ENCODE assay signal across 24 cellular contexts in the genomic region with DNA sequence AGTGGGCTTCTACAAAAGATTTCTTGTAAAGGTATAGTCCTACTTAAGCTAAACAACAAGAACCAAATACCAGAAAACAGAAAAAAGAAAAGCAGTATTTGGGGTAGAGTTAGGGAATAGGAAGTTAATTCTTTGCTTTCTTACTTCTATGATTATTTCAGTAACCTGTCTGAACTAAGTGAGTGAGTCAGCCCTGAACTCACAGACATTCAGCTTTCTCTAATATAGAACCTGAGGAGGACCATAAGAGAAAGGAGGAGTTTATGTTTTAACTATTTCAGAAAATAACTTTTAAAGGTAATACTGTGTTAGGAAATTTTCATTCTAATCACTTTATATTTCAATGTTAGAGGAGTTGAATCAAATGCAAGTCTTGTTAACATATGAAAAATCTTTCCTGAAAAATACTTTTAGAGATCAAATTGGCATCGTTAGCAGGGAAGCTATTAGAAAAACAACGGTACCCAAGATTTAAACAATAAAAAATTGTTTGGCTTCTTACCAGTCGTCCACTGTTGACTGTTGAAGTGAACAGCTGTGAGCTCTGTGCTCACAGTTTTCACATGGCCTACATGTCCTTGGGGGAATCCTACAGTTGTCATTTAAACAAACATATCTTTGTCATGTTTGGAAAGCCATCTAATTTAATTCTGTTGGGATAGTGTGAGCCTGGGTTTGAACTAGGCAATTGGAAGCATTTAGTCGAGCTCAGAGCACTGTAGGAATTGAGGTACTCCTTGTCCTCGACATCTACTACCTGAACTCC. TPM values are rescaled to one million over a fixed set of nuclear protein-coding genes. Genes with fewer than 3 reads are reported as not detected.
DNase-seq lines count a peak whose midpoint lies in the region; ATAC-seq and TF ChIP-seq lines count a peak whose summit lies in the region.
"Had no signal": no experiment of that assay in that cellular context is flagged by ENCODE, and none has a peak within 500 bp of the region (broad histone marks: within the 10 kb centered on the region; RNA-seq: fewer than 3 reads in every experiment).

No MANE protein-coding gene starts in this region.

- H3K4me3 ChIP-seq in adrenal gland: no peak overlapping the region
- H3K4me3 ChIP-seq in skeletal muscle satellite cell (ENCODE audit: low read length): peak overlapping the region; percentile 8
- H3K4me3 ChIP-seq: left ventricle myocardium inferior, ovary, PC-9, SK-N-MC, stomach, upper lobe of right lung had no signal

- DNase-seq in LHCN-M2 (ENCODE audit: low read depth): peak; percentile 81
- no peak for DNase-seq in adrenal gland
- peak; percentile 61 for DNase-seq in iris pigment epithelial cell (ENCODE audit: low read depth)
- no peak for DNase-seq in ureter (ENCODE audit: low spot score)
- DNase-seq in activated T-cell treated with anti-CD3 and anti-CD28 coated beads, Interleukin-2, amount 50 U/mL, for 72 hours: no peak
- no peak for DNase-seq in T-helper 2 cell
- DNase-seq: activated CD8-positive, alpha-beta T cell treated with anti-CD3 and anti-CD28 coated beads, Interleukin-2, amount 10 ng/mL, durations not matched to agents 7 days and 5 days; Calu3; erythroblast; Kasumi-1; left ventricle myocardium inferior; NCI-H1417; NCI-H748 treated with DMSO at 0.1 percent for 48 hours; ovary; PC-9; stimulated activated CD4-positive, alpha-beta T cell treated with anti-CD3 and anti-CD28 coated beads, Interleukin-4, amount 100 ng/mL, for 1 hour; stomach; T1000; upper lobe of right lung had no signal

- H3K4me1 ChIP-seq in adrenal gland (replicated peaks in 1 of 2): no peaks in the 10 kb centered on the region
- H3K4me1 ChIP-seq in skeletal muscle satellite cell (ENCODE audit: control insufficient read depth, insufficient read depth, low read length): peaks cover 40% of the 10 kb centered on the region
- H3K4me1 ChIP-seq: left ventricle myocardium inferior, stomach, upper lobe of right lung had no signal

- intact Hi-C loops in adrenal gland (cut with DNase I): no loop called here

- no peak for TF ChIP-seq POLR2A in adrenal gland (IDR thresholded peaks at IDR 0.05)

- H3K4me2 ChIP-seq in skeletal muscle satellite cell (ENCODE audit: low read length): peak overlapping the region; percentile 64
- H3K4me2 ChIP-seq: PC-9 had no signal

- H3K27ac ChIP-seq in adrenal gland: peak overlapping the region; percentile 47 to 72 (median 56)
- H3K27ac ChIP-seq: left ventricle myocardium inferior, ovary, PC-9, SK-N-MC, stomach, upper lobe of right lung had no signal

- no peak overlapping the region for H3K27ac Mint-ChIP-seq in activated T-cell treated with anti-CD3 and anti-CD28 coated beads, Interleukin-2, amount 50 U/mL, for 72 hours
- H3K27ac Mint-ChIP-seq: activated CD8-positive, alpha-beta T cell treated with anti-CD3 and anti-CD28 coated beads, Interleukin-2, amount 10 ng/mL, durations not matched to agents 7 days and 5 days had no signal

- H3K36me3 ChIP-seq in adrenal gland (replicated peaks in 1 of 2) (no peaks in the 10 kb centered on the region), skeletal muscle satellite cell (ENCODE audit: insufficient read depth, low read length) (no peaks in the 10 kb centered on the region)
- H3K36me3 ChIP-seq: left ventricle myocardium inferior, ovary, stomach, upper lobe of right lung had no signal

- WGBS in adrenal gland, 4 donors: 48 to 54% (median 51%) methylated on average over 5 of the region's 5 CpGs

- no peaks in the 10 kb centered on the region for H3K27me3 ChIP-seq in adrenal gland
- H3K27me3 ChIP-seq in skeletal muscle satellite cell (ENCODE audit: control insufficient read depth, insufficient read depth, low read length): no peaks in the 10 kb centered on the region
- H3K27me3 ChIP-seq: ovary, stomach, upper lobe of right lung had no signal

- no peaks in the 10 kb centered on the region for H3K27me3 Mint-ChIP-seq in activated T-cell treated with anti-CD3 and anti-CD28 coated beads, Interleukin-2, amount 50 U/mL, for 72 hours (ENCODE audit: low read depth)
- H3K27me3 Mint-ChIP-seq: activated naive CD8-positive, alpha-beta T cell had no signal

- H3K36me3 Mint-ChIP-seq in activated T-cell treated with anti-CD3 and anti-CD28 coated beads, Interleukin-2, amount 50 U/mL, for 72 hours (ENCODE audit: insufficient read depth in 2 of 2): no peaks in the 10 kb centered on the region
- H3K36me3 Mint-ChIP-seq: activated naive CD8-positive, alpha-beta T cell had no signal

- H3K9ac ChIP-seq in skeletal muscle satellite cell (ENCODE audit: low read depth, low read length): peak overlapping the region; percentile 77

- H3K4me3 Mint-ChIP-seq in activated T-cell treated with anti-CD3 and anti-CD28 coated beads, Interleukin-2, amount 50 U/mL, for 72 hours: no peak overlapping the region
- H3K4me3 Mint-ChIP-seq: activated CD8-positive, alpha-beta T cell treated with anti-CD3 and anti-CD28 coated beads, Interleukin-2, amount 10 ng/mL, durations not matched to agents 7 days and 5 days; activated naive CD8-positive, alpha-beta T cell had no signal

- H3K9me3 Mint-ChIP-seq in activated T-cell treated with anti-CD3 and anti-CD28 coated beads, Interleukin-2, amount 50 U/mL, for 72 hours: peaks cover 2% of the 10 kb centered on the region in 2 donors

- no peak for ATAC-seq in GM18519 (IDR thresholded peaks at IDR 0.05; ENCODE audit: low FRiP score, unreplicated experiment)
- no peak for ATAC-seq in activated T-cell treated with anti-CD3 and anti-CD28 coated beads, Interleukin-2, amount 50 U/mL, for 72 hours (replicated peaks in 1 of 2)
- ATAC-seq: activated CD4-positive, CD25-positive, alpha-beta regulatory T cell treated with anti-CD3 and anti-CD28 coated beads, Interleukin-2, amount 50 U/mL, for 24 hours; activated CD8-positive, alpha-beta T cell treated with anti-CD3 and anti-CD28 coated beads, Interleukin-2, amount 10 ng/mL, durations not matched to agents 7 days and 5 days; upper lobe of right lung had no signal

- H3K9me3 ChIP-seq in adrenal gland (replicated peaks in 1 of 3) (no peaks in the 10 kb centered on the region), skeletal muscle satellite cell (replicated peaks; ENCODE audit: low read length) (no peaks in the 10 kb centered on the region)
- H3K9me3 ChIP-seq: left ventricle myocardium inferior, ovary, stomach, upper lobe of right lung had no signal

- peaks cover 24% of the 10 kb centered on the region for H3K4me1 Mint-ChIP-seq in activated T-cell treated with anti-CD3 and anti-CD28 coated beads, Interleukin-2, amount 50 U/mL, for 72 hours (ENCODE audit: low read depth)

- TF ChIP-seq CTCF in adrenal gland (IDR thresholded peaks at IDR 0.05): no peak

RNA-seq across cellular contexts. Expression of gene ZFAND5, which starts 19.9 kb away (rescaled TPM):
- total RNA-seq in LHCN-M2 (2014; rRNA removed) (59.8 and 67.0 TPM in 2 replicates), adrenal gland (100 to 1,000 TPM; 119 to 326 (median 192) TPM), ureter (282 TPM)
- polyA plus RNA-seq in LHCN-M2 (2012): 63.3 TPM
- 100 to 1,000 TPM; 140 to 246 (median 227) TPM for polyA plus RNA-seq in adrenal gland
- total RNA-seq in skeletal muscle satellite cell (2012; rRNA removed): 47.6 and 52.5 TPM in 2 replicates
- 100 to 1,000 TPM; 116 to 117 TPM for total RNA-seq in activated T-cell treated with anti-CD3 and anti-CD28 coated beads, Interleukin-2, amount 50 U/mL, for 72 hours

Comparison
In these comparisons a context has a peak if more than half of its experiments do, and no peak if none do; other contexts are left out.
1. DNase-seq: peak in LHCN-M2 (single experiment) and iris pigment epithelial cell (single experiment); none in adrenal gland (0 of 7), ureter (single experiment), activated T-cell treated with anti-CD3 and anti-CD28 coated beads, Interleukin-2, amount 50 U/mL, for 72 hours (0 of 2) and T-helper 2 cell (0 of 5).